Comparison of ENCODE assay signal across 1 cellular context in the genomic region with DNA sequence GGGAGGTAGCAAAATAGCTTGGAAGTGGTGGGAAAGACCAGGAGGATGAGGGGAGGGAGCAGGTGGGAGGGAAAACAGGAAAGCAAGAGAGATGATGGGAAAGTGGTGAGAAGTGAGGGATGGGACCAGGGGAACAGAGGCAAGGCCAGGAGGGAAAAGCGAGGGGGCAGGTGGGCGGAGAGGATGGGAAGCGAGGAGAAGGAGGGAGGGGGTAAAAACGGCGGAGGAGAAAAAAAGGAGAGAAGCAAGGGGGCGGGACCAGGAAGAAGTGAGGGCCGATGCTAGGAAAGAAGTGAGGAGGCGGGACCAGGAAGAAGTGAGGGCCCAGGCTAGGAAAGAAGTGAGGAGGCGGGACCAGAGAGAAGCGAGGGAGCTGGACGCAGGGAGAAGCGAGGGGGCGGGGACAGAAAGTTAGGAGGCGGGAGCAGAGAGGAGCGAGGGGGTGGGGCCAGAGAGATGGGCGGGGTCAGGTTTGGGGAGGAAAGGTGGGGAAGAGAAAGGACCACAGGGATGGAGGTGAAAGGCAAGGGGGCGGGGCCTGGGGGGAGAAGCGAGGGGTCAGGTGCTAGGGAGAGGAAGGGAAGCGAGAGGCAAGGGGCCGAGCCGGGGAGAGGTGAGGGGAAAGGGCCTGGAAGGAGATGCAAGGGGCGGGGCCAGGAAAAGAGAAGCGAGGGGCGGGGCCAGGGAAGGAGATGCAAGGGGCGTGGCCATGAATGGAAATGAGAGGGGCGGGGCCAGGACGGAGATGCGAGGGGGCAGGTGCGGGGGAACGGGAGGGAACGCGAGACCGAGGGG.
TF ChIP-seq lines count a peak whose summit lies in the region.

No MANE protein-coding gene starts in this region.

TF ChIP-seq in GM23338, 12 proteins besides CTCF, POLR2A, EP300 and RAD21 (continued from another document):
- TF ChIP-seq, protein P1, sequence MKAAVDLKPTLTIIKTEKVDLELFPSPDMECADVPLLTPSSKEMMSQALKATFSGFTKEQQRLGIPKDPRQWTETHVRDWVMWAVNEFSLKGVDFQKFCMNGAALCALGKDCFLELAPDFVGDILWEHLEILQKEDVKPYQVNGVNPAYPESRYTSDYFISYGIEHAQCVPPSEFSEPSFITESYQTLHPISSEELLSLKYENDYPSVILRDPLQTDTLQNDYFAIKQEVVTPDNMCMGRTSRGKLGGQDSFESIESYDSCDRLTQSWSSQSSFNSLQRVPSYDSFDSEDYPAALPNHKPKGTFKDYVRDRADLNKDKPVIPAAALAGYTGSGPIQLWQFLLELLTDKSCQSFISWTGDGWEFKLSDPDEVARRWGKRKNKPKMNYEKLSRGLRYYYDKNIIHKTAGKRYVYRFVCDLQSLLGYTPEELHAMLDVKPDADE (IDR thresholded peaks at IDR 0.05), result no peak
- TF ChIP-seq ZNF114 (CRISPR knock-in tag; IDR thresholded peaks at IDR 0.05), result no peak
- no peak for TF ChIP-seq JUNB (IDR thresholded peaks at IDR 0.05; ENCODE audit: unreplicated experiment)
- TF ChIP-seq, protein P2, sequence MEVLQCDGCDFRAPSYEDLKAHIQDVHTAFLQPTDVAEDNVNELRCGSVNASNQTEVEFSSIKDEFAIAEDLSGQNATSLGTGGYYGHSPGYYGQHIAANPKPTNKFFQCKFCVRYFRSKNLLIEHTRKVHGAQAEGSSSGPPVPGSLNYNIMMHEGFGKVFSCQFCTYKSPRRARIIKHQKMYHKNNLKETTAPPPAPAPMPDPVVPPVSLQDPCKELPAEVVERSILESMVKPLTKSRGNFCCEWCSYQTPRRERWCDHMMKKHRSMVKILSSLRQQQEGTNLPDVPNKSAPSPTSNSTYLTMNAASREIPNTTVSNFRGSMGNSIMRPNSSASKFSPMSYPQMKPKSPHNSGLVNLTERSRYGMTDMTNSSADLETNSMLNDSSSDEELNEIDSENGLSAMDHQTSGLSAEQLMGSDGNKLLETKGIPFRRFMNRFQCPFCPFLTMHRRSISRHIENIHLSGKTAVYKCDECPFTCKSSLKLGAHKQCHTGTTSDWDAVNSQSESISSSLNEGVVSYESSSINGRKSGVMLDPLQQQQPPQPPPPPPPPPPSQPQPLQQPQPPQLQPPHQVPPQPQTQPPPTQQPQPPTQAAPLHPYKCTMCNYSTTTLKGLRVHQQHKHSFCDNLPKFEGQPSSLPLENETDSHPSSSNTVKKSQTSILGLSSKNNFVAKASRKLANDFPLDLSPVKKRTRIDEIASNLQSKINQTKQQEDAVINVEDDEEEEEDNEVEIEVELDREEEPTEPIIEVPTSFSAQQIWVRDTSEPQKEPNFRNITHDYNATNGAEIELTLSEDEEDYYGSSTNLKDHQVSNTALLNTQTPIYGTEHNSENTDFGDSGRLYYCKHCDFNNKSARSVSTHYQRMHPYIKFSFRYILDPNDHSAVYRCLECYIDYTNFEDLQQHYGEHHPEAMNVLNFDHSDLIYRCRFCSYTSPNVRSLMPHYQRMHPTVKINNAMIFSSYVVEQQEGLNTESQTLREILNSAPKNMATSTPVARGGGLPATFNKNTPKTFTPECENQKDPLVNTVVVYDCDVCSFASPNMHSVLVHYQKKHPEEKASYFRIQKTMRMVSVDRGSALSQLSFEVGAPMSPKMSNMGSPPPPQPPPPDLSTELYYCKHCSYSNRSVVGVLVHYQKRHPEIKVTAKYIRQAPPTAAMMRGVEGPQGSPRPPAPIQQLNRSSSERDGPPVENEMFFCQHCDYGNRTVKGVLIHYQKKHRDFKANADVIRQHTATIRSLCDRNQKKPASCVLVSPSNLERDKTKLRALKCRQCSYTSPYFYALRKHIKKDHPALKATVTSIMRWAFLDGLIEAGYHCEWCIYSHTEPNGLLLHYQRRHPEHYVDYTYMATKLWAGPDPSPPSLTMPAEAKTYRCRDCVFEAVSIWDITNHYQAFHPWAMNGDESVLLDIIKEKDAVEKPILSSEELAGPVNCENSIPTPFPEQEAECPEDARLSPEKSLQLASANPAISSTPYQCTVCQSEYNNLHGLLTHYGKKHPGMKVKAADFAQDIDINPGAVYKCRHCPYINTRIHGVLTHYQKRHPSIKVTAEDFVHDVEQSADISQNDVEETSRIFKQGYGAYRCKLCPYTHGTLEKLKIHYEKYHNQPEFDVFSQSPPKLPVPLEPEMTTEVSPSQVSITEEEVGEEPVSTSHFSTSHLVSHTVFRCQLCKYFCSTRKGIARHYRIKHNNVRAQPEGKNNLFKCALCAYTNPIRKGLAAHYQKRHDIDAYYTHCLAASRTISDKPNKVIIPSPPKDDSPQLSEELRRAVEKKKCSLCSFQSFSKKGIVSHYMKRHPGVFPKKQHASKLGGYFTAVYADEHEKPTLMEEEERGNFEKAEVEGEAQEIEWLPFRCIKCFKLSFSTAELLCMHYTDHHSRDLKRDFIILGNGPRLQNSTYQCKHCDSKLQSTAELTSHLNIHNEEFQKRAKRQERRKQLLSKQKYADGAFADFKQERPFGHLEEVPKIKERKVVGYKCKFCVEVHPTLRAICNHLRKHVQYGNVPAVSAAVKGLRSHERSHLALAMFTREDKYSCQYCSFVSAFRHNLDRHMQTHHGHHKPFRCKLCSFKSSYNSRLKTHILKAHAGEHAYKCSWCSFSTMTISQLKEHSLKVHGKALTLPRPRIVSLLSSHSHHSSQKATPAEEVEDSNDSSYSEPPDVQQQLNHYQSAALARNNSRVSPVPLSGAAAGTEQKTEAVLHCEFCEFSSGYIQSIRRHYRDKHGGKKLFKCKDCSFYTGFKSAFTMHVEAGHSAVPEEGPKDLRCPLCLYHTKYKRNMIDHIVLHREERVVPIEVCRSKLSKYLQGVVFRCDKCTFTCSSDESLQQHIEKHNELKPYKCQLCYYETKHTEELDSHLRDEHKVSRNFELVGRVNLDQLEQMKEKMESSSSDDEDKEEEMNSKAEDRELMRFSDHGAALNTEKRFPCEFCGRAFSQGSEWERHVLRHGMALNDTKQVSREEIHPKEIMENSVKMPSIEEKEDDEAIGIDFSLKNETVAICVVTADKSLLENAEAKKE (CRISPR knock-in tag; IDR thresholded peaks at IDR 0.05), result no peak
- no peak for TF ChIP-seq POLR2AphosphoS5 (IDR thresholded peaks at IDR 0.05; ENCODE audit: low read depth)
- no peak for TF ChIP-seq EZH2phosphoT487 (IDR thresholded peaks at IDR 0.05; ENCODE audit: unreplicated experiment)
- TF ChIP-seq NANOG (IDR thresholded peaks at IDR 0.05; ENCODE audit: borderline replicate concordance), result no peak
